In the genomic region with DNA sequence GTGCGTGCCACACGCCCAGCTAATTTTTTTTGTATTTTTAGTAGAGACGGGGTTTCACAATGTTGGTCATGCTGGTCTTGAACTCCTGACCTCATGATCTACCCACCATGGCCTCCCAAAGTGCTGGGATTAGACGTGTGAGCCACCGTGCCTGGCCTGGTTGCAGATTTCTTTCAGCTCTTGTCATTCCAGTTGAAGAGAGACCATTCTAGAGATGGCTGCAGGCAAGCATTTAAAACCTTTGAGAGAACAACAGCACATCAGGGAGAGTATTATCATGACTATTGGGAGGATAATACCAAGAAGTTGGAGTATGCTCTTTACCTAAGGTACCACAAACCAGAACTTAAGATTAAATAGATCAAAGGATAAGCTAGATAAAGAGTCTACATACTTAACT, we compare ENCODE assay signal across 2 cellular contexts.
TF ChIP-seq lines count a peak whose summit lies in the region.

No MANE protein-coding gene starts in this region.

TF ChIP-seq in GM23338, 12 proteins besides CTCF, POLR2A, EP300 and RAD21:
- TF ChIP-seq ZNF331 (CRISPR knock-in tag; IDR thresholded peaks at IDR 0.05; ENCODE audit: low read depth) (no peak), POLR2AphosphoS5 (IDR thresholded peaks at IDR 0.05; ENCODE audit: low read depth) (no peak), EZH2 (IDR thresholded peaks at IDR 0.05; ENCODE audit: low read depth, unreplicated experiment) (no peak), CREB1 (CRISPR knock-in tag; IDR thresholded peaks at IDR 0.05; ENCODE audit: low read depth) (no peak), EZH2phosphoT487 (IDR thresholded peaks at IDR 0.05; ENCODE audit: unreplicated experiment) (no peak)
- TF ChIP-seq, protein P1, sequence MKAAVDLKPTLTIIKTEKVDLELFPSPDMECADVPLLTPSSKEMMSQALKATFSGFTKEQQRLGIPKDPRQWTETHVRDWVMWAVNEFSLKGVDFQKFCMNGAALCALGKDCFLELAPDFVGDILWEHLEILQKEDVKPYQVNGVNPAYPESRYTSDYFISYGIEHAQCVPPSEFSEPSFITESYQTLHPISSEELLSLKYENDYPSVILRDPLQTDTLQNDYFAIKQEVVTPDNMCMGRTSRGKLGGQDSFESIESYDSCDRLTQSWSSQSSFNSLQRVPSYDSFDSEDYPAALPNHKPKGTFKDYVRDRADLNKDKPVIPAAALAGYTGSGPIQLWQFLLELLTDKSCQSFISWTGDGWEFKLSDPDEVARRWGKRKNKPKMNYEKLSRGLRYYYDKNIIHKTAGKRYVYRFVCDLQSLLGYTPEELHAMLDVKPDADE (IDR thresholded peaks at IDR 0.05): no peak
- TF ChIP-seq, protein P2, sequence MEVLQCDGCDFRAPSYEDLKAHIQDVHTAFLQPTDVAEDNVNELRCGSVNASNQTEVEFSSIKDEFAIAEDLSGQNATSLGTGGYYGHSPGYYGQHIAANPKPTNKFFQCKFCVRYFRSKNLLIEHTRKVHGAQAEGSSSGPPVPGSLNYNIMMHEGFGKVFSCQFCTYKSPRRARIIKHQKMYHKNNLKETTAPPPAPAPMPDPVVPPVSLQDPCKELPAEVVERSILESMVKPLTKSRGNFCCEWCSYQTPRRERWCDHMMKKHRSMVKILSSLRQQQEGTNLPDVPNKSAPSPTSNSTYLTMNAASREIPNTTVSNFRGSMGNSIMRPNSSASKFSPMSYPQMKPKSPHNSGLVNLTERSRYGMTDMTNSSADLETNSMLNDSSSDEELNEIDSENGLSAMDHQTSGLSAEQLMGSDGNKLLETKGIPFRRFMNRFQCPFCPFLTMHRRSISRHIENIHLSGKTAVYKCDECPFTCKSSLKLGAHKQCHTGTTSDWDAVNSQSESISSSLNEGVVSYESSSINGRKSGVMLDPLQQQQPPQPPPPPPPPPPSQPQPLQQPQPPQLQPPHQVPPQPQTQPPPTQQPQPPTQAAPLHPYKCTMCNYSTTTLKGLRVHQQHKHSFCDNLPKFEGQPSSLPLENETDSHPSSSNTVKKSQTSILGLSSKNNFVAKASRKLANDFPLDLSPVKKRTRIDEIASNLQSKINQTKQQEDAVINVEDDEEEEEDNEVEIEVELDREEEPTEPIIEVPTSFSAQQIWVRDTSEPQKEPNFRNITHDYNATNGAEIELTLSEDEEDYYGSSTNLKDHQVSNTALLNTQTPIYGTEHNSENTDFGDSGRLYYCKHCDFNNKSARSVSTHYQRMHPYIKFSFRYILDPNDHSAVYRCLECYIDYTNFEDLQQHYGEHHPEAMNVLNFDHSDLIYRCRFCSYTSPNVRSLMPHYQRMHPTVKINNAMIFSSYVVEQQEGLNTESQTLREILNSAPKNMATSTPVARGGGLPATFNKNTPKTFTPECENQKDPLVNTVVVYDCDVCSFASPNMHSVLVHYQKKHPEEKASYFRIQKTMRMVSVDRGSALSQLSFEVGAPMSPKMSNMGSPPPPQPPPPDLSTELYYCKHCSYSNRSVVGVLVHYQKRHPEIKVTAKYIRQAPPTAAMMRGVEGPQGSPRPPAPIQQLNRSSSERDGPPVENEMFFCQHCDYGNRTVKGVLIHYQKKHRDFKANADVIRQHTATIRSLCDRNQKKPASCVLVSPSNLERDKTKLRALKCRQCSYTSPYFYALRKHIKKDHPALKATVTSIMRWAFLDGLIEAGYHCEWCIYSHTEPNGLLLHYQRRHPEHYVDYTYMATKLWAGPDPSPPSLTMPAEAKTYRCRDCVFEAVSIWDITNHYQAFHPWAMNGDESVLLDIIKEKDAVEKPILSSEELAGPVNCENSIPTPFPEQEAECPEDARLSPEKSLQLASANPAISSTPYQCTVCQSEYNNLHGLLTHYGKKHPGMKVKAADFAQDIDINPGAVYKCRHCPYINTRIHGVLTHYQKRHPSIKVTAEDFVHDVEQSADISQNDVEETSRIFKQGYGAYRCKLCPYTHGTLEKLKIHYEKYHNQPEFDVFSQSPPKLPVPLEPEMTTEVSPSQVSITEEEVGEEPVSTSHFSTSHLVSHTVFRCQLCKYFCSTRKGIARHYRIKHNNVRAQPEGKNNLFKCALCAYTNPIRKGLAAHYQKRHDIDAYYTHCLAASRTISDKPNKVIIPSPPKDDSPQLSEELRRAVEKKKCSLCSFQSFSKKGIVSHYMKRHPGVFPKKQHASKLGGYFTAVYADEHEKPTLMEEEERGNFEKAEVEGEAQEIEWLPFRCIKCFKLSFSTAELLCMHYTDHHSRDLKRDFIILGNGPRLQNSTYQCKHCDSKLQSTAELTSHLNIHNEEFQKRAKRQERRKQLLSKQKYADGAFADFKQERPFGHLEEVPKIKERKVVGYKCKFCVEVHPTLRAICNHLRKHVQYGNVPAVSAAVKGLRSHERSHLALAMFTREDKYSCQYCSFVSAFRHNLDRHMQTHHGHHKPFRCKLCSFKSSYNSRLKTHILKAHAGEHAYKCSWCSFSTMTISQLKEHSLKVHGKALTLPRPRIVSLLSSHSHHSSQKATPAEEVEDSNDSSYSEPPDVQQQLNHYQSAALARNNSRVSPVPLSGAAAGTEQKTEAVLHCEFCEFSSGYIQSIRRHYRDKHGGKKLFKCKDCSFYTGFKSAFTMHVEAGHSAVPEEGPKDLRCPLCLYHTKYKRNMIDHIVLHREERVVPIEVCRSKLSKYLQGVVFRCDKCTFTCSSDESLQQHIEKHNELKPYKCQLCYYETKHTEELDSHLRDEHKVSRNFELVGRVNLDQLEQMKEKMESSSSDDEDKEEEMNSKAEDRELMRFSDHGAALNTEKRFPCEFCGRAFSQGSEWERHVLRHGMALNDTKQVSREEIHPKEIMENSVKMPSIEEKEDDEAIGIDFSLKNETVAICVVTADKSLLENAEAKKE (CRISPR knock-in tag; IDR thresholded peaks at IDR 0.05): no peak
TF ChIP-seq in GM23338: peak in this region for 0.

TF ChIP-seq in H1, 55 proteins besides CTCF, POLR2A, EP300 and RAD21:
- TF ChIP-seq PHF8 (conservative IDR thresholded peaks at IDR 0.05; ENCODE audit: low read depth, low read length): no peak
- TF ChIP-seq MAFK (IDR thresholded peaks at IDR 0.05; ENCODE audit: low read depth, low read length): no peak
- TF ChIP-seq TBP (IDR thresholded peaks at IDR 0.05; ENCODE audit: low read depth, low read length): peak; percentile 86
- no peak for TF ChIP-seq JUN (IDR thresholded peaks at IDR 0.05; ENCODE audit: low read depth, low read length)
- TF ChIP-seq, protein P3, sequence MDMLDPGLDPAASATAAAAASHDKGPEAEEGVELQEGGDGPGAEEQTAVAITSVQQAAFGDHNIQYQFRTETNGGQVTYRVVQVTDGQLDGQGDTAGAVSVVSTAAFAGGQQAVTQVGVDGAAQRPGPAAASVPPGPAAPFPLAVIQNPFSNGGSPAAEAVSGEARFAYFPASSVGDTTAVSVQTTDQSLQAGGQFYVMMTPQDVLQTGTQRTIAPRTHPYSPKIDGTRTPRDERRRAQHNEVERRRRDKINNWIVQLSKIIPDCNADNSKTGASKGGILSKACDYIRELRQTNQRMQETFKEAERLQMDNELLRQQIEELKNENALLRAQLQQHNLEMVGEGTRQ (IDR thresholded peaks at IDR 0.05; ENCODE audit: low read length): no peak
